In the genomic region with DNA sequence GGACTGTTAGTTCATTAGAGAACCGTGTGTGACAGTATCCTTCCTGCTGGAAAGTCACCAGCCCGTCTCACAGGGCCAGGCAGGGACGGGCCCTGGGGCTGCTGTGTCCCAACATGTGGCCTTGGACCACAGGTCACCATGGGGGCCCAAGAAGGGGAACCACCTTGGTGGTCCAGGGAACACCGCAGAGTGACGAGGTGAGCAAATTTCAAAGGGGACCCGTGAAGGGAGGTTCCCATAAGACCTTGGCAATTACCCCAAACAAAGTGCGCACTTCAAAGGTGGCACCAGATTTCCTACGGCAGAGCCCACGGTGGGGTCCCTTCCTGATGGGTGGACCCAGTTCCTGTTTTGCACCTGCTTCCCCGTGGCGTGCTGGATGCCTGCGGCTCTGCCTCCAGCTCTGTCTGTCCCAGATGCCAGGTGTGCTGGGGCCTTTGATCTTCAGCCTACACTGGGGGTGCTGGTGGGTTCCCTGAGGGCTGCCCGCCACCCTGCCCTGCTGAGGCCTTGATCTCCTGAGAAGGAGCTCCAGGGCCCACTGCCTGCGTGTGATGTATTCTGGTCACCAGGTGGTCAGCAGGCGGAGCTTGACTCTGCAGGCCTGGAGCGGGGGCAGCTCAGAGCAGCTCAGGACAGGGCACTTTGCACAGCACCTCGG, we compare ENCODE assay signal across 1 cellular context.
TF ChIP-seq lines count a peak whose summit lies in the region.

No MANE protein-coding gene starts in this region.

TF ChIP-seq in HepG2, 621 proteins besides CTCF, POLR2A, EP300 and RAD21 (continued from another document and continues in another):
- no peak for TF ChIP-seq TBL1XR1 (IDR thresholded peaks at IDR 0.05; ENCODE audit: borderline replicate concordance, low read length, partially characterized antibody)
- TF ChIP-seq FOXP1 (IDR thresholded peaks at IDR 0.05), result no peak
- no peak for TF ChIP-seq FOXP1 (CRISPR knock-in tag; IDR thresholded peaks at IDR 0.05)
- TF ChIP-seq TOPORS (CRISPR knock-in tag; IDR thresholded peaks at IDR 0.05), result no peak
- no peak for TF ChIP-seq ZNF557 (CRISPR knock-in tag; IDR thresholded peaks at IDR 0.05)
- no peak for TF ChIP-seq ZXDC (CRISPR knock-in tag; IDR thresholded peaks at IDR 0.05)
- TF ChIP-seq SMARCE1 (IDR thresholded peaks at IDR 0.05; ENCODE audit: borderline replicate concordance), result no peak
- no peak for TF ChIP-seq NFIC (IDR thresholded peaks at IDR 0.05; ENCODE audit: low read length)
- no peak for TF ChIP-seq MBNL3 (CRISPR knock-in tag; conservative IDR thresholded peaks at IDR 0.05)
- TF ChIP-seq ZNF512 (CRISPR knock-in tag; IDR thresholded peaks at IDR 0.05), result no peak
- no peak for TF ChIP-seq NFE2 (CRISPR knock-in tag; IDR thresholded peaks at IDR 0.05)
- TF ChIP-seq ZNF879 (CRISPR knock-in tag; IDR thresholded peaks at IDR 0.05), result no peak
- TF ChIP-seq FOXM1 (CRISPR knock-in tag; IDR thresholded peaks at IDR 0.05), result no peak
- TF ChIP-seq, protein P1, sequence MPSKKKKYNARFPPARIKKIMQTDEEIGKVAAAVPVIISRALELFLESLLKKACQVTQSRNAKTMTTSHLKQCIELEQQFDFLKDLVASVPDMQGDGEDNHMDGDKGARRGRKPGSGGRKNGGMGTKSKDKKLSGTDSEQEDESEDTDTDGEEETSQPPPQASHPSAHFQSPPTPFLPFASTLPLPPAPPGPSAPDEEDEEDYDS (CRISPR knock-in tag; IDR thresholded peaks at IDR 0.05), result no peak
- TF ChIP-seq PAWR (CRISPR knock-in tag; IDR thresholded peaks at IDR 0.05; ENCODE audit: borderline replicate concordance), result no peak
- TF ChIP-seq ZNF432 (CRISPR knock-in tag; IDR thresholded peaks at IDR 0.05; ENCODE audit: borderline replicate concordance), result no peak
- no peak for TF ChIP-seq EED (CRISPR knock-in tag; IDR thresholded peaks at IDR 0.05)
- peak; percentile 58; the same call in 1 of the 2 replicates for TF ChIP-seq ZNF503 (CRISPR knock-in tag; IDR thresholded peaks at IDR 0.05)
- TF ChIP-seq TAF1 (CRISPR knock-in tag; IDR thresholded peaks at IDR 0.05), result no peak
- TF ChIP-seq ZNF790 (CRISPR knock-in tag; IDR thresholded peaks at IDR 0.05; ENCODE audit: borderline replicate concordance), result no peak; the same call in 1 of the 2 replicates
- TF ChIP-seq RFX3 (CRISPR knock-in tag; IDR thresholded peaks at IDR 0.05), result no peak
- no peak for TF ChIP-seq HNRNPK (IDR thresholded peaks at IDR 0.05; ENCODE audit: low read depth, low read length, poor library complexity, severe bottlenecking)
- no peak for TF ChIP-seq REST (IDR thresholded peaks at IDR 0.05; ENCODE audit: borderline replicate concordance in 1 of 2, low read depth in 1 of 2, low read length in 2 of 2)
- TF ChIP-seq MED13 (CRISPR knock-in tag; IDR thresholded peaks at IDR 0.05), result no peak
- TF ChIP-seq NONO (IDR thresholded peaks at IDR 0.05), result no peak
- peak; percentile 12 for TF ChIP-seq NONO (CRISPR knock-in tag; conservative IDR thresholded peaks at IDR 0.05)
- no peak for TF ChIP-seq ZNF577 (CRISPR knock-in tag; IDR thresholded peaks at IDR 0.05; ENCODE audit: borderline replicate concordance, low read depth)
- TF ChIP-seq ZUFSP (CRISPR knock-in tag; IDR thresholded peaks at IDR 0.05; ENCODE audit: borderline replicate concordance), result no peak
- TF ChIP-seq SUZ12 (IDR thresholded peaks at IDR 0.05; ENCODE audit: low read depth, low read length), result no peak
- no peak for TF ChIP-seq ZNF549 (CRISPR knock-in tag; IDR thresholded peaks at IDR 0.05)
- TF ChIP-seq TBP (CRISPR knock-in tag; IDR thresholded peaks at IDR 0.05), result no peak
- no peak for TF ChIP-seq CHCHD3 (CRISPR knock-in tag; IDR thresholded peaks at IDR 0.05)
- no peak for TF ChIP-seq SP140L (CRISPR knock-in tag; IDR thresholded peaks at IDR 0.05; ENCODE audit: borderline replicate concordance)
- TF ChIP-seq MEIS2 (CRISPR knock-in tag; IDR thresholded peaks at IDR 0.05), result no peak; the same call in 1 of the 2 replicates
- no peak for TF ChIP-seq ZNF431 (CRISPR knock-in tag; IDR thresholded peaks at IDR 0.05; ENCODE audit: borderline replicate concordance, low read depth)
- no peak for TF ChIP-seq RARG (CRISPR knock-in tag; IDR thresholded peaks at IDR 0.05; ENCODE audit: low read depth)
- TF ChIP-seq BORCS8-MEF2B (CRISPR knock-in tag; IDR thresholded peaks at IDR 0.05), result no peak
- TF ChIP-seq ZNF383 (CRISPR knock-in tag; IDR thresholded peaks at IDR 0.05; ENCODE audit: borderline replicate concordance), result no peak
- TF ChIP-seq ZBTB4 (CRISPR knock-in tag; IDR thresholded peaks at IDR 0.05; ENCODE audit: borderline replicate concordance), result peak; percentile 17; the same call in 1 of the 2 replicates
- no peak for TF ChIP-seq CENPT (CRISPR knock-in tag; IDR thresholded peaks at IDR 0.05; ENCODE audit: low read depth)
- peak; percentile 87; the same call in 1 of the 2 replicates for TF ChIP-seq ZNF737 (CRISPR knock-in tag; IDR thresholded peaks at IDR 0.05; ENCODE audit: borderline replicate concordance)
- TF ChIP-seq SKI (IDR thresholded peaks at IDR 0.05; ENCODE audit: partially characterized antibody), result no peak
- peak; percentile 44 for TF ChIP-seq SAP130 (CRISPR knock-in tag; IDR thresholded peaks at IDR 0.05; ENCODE audit: low read depth)
- no peak for TF ChIP-seq JUND (CRISPR knock-in tag; IDR thresholded peaks at IDR 0.05)
- no peak for TF ChIP-seq ZNF713 (CRISPR knock-in tag; IDR thresholded peaks at IDR 0.05)
- TF ChIP-seq ZBTB38 (CRISPR knock-in tag; IDR thresholded peaks at IDR 0.05), result peak; percentile 68; the same call in 1 of the 2 replicates
- TF ChIP-seq ZNF776 (CRISPR knock-in tag; IDR thresholded peaks at IDR 0.05), result peak; percentile 20; the same call in 1 of the 2 replicates
- TF ChIP-seq ZNF256 (CRISPR knock-in tag; conservative IDR thresholded peaks at IDR 0.05), result no peak
- TF ChIP-seq ZNF460 (CRISPR knock-in tag; IDR thresholded peaks at IDR 0.05; ENCODE audit: borderline replicate concordance), result no peak; the same call in 1 of the 2 replicates
- no peak; the same call in 1 of the 2 replicates for TF ChIP-seq ELF1 (CRISPR knock-in tag; IDR thresholded peaks at IDR 0.05)
- TF ChIP-seq CC2D1A (CRISPR knock-in tag; IDR thresholded peaks at IDR 0.05), result no peak
- no peak for TF ChIP-seq NR3C1 (CRISPR knock-in tag; IDR thresholded peaks at IDR 0.05)
